ENCODE assay signal across 23 cellular contexts in the genomic region with DNA sequence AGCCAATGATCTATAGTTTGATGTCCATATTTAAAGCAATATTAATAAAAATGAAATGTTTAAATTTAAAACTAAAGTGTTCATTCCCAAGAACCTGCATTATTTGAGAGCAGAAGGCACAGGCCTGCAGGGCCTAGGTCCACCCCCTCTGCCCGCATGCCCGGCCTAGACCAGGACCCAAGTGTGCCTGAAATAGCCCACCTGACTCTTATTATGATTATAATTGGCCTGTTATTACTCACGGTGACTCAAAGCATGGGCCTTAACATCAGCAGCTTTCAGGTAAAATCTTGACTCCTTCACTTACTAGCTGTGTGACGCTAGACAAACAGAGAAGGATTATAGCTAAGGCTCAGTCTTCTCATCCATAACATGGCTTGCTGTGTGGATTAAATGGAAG.
DNase-seq lines count a peak whose midpoint lies in the region; ATAC-seq, FAIRE-seq and TF ChIP-seq lines count a peak whose summit lies in the region.
"Had no signal": no experiment of that assay in that cellular context is flagged by ENCODE, and none has a peak within 500 bp of the region (broad histone marks: within the 10 kb centered on the region; RNA-seq: fewer than 3 reads in every experiment).

No MANE protein-coding gene starts in this region.

- ATAC-seq in GM19351 (IDR thresholded peaks at IDR 0.05; ENCODE audit: unreplicated experiment) = peak; percentile 80
- peak; percentile 55 for ATAC-seq in HG03520 (IDR thresholded peaks at IDR 0.05; ENCODE audit: unreplicated experiment)
- ATAC-seq in pancreas = peak in 3 of 4 donors; percentile 7 to 16 (median 11)

- no peak for TF ChIP-seq CTCF in pancreas (IDR thresholded peaks at IDR 0.05)

- no peak overlapping the region for H3K4me3 ChIP-seq in pancreas
- H3K4me3 ChIP-seq: cardiac muscle cell, GM23338, right lobe of liver, thyroid gland had no signal

- no peak for DNase-seq in GM12892 (ENCODE audit: insufficient read length)
- no peak for DNase-seq in pancreas
- DNase-seq in NCI-H748 (lab: John Stamatoyannopoulos, UW; ENCODE audit: unreplicated experiment) = no peak
- DNase-seq in activated CD4-positive, alpha-beta T cell treated with anti-CD3 and anti-CD28 coated beads for 4 hours = no peak
- DNase-seq in HPDE6-E6E7 (ENCODE audit: extremely low spot score) = no peak
- DNase-seq: activated effector memory CD4-positive, alpha-beta T cell treated with Interleukin-2 at 50 U/mL for 16 hours; dermis blood vessel endothelial cell; KG1; kidney; mammary epithelial cell; MV-4-11; NCI-H187 treated with DMSO at 0.1 percent for 48 hours; NCI-H446; right lobe of liver; SK-N-SH; stimulated activated naive B cell treated with anti-CD40 and anti-IgM and Interleukin-4, amounts not matched to agents 10 μg/mL and 1 μg/mL and 100 μg/mL, for 72 hours; thyroid gland had no signal

- no peaks in the 10 kb centered on the region for H3K36me3 ChIP-seq in pancreas
- H3K36me3 ChIP-seq: right lobe of liver, thyroid gland had no signal

- H3K27ac ChIP-seq in pancreas = peak overlapping the region; percentile 26 to 71 (median 56)
- H3K27ac ChIP-seq: cardiac muscle cell, thyroid gland had no signal

- H3K9me3 ChIP-seq in pancreas = no peaks in the 10 kb centered on the region
- H3K9me3 ChIP-seq: right lobe of liver, SK-N-SH, thyroid gland had no signal

- 69 to 73% methylated on average over 4 of the region's 4 CpGs for WGBS in pancreas, 2 donors

- H3K27me3 ChIP-seq in pancreas = no peaks in the 10 kb centered on the region
- H3K27me3 ChIP-seq: cardiac muscle cell, right lobe of liver, thyroid gland had no signal

- intact Hi-C loops in pancreas (cut with DNase I) = no loop called here

- peak; percentile 14 for FAIRE-seq in GM12892 (lab: Jason Lieb, UNC)
- no peak for FAIRE-seq in pancreas (lab: Jason Lieb, UNC)
- FAIRE-seq: D721Med, endothelial cell of umbilical vein, kidney had no signal

- peaks cover 34 to 45% (median 38%) of the 10 kb centered on the region in 3 donors for H3K4me1 ChIP-seq in pancreas

- TF ChIP-seq POLR2A in GM12892 (IDR thresholded peaks at IDR 0.05; ENCODE audit: low read depth, low read length) = no peak

Comparison
In these comparisons a context has a peak if more than half of its experiments do, and no peak if none do; other contexts are left out.
1. ATAC-seq: peak in every context shown above with its lines; median percentile 80 in GM19351; 55 in HG03520; 11 in pancreas.